In genomic region chr2:126448611-126449010, GRCh38 we compare ENCODE assay signal across 24 cellular contexts.
"Had no signal": no experiment of that assay in that cellular context is flagged by ENCODE, and none has a peak within 500 bp of the region (broad histone marks: within the 10 kb centered on the region; RNA-seq: fewer than 3 reads in every experiment).

No MANE protein-coding gene starts in this region.

- H3K4me3 ChIP-seq: coronary artery, gastroesophageal sphincter, lower lobe of right lung, mucosa of descending colon, skin epidermis, thoracic aorta had no signal

- H3K27ac ChIP-seq: brain microvascular endothelial cell, coronary artery, gastroesophageal sphincter, lower lobe of right lung, skin epidermis, thoracic aorta had no signal

- DNase-seq: activated CD4-positive, alpha-beta memory T cell treated with anti-CD3 and anti-CD28 coated beads, Interleukin-2, amount 10 ng/mL, durations not matched to agents 7 days and 5 days; activated CD4-positive, alpha-beta T cell treated with anti-CD3 and anti-CD28 coated beads, Interleukin-2, amount 10 ng/mL, durations not matched to agents 7 days and 5 days; activated CD4-positive, CD25-positive, alpha-beta regulatory T cell treated with anti-CD3 and anti-CD28 coated beads, Interleukin-2, amount 50 U/mL, for 72 hours; activated CD8-positive, alpha-beta memory T cell treated with anti-CD3 and anti-CD28 coated beads, Interleukin-2, amount 50 U/mL, for 48 hours; activated gamma-delta T cell; activated naive CD4-positive, alpha-beta T cell treated with anti-CD3 and anti-CD28 coated beads, Interleukin-2, amount 10 ng/mL, durations not matched to agents 7 days and 5 days; activated T-cell treated with anti-CD3 and anti-CD28 coated beads, Interleukin-2, amount 50 U/mL, for 24 hours; amniotic stem cell; brain microvascular endothelial cell; effector memory CD8-positive, alpha-beta T cell; erythroblast; hippocampal formation; left cardiac atrium; lower lobe of right lung; mucosa of descending colon; stimulated activated CD4-positive, alpha-beta T cell treated with anti-CD3 and anti-CD28 coated beads, Interleukin-4, amount 100 ng/mL, for 24 hours; T1000; trophoblast cell had no signal

- H3K36me3 ChIP-seq: brain microvascular endothelial cell, gastroesophageal sphincter, lower lobe of right lung, thoracic aorta had no signal

- H3K9me3 ChIP-seq: gastroesophageal sphincter, lower lobe of right lung, thoracic aorta had no signal

- H3K4me1 ChIP-seq: gastroesophageal sphincter, lower lobe of right lung had no signal

- ATAC-seq: effector memory CD8-positive, alpha-beta T cell; gastroesophageal sphincter; mucosa of descending colon; sciatic nerve; stimulated activated effector memory CD8-positive, alpha-beta T cell treated with anti-CD3 and anti-CD28 coated beads, Interleukin-12 subunit alpha, Interleukin-12 subunit beta, amount 100 ng/mL, for 72 hours had no signal

- H3K27me3 ChIP-seq: brain microvascular endothelial cell, gastroesophageal sphincter had no signal
